In the genomic region with DNA sequence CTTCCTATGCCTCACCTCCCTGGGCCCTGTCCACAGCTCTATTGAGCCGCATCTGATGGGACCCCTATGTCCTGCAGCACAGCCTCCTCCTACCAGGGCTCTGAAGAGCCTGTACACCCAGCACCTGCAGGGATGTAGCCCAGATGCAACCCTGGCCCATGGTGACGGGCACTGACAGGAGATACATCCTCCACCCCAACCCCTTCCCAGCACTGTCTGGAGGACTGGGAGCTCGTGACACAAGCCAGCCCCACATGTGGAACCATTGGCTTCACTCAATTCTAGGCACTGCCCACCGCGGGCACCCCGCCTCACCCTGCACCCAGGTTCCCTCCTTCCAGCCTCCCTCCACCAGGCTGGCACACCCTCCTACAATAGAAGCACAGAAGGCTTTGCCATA, we compare ENCODE assay signal across 30 cellular contexts.
"Had no signal": no experiment of that assay in that cellular context is flagged by ENCODE, and none has a peak within 500 bp of the region (broad histone marks: within the 10 kb centered on the region; RNA-seq: fewer than 3 reads in every experiment).

No MANE protein-coding gene starts in this region.

- H3K4me3 ChIP-seq: ovary, psoas muscle, right lobe of liver, sigmoid colon, suprapubic skin, testis, tibial artery, transverse colon, upper lobe of left lung, vagina had no signal

- ATAC-seq: naive thymus-derived CD8-positive, alpha-beta T cell; natural killer cell treated with Interleukin-12 subunit alpha and Interleukin-12 subunit beta and Interleukin-15 and Interleukin-18, amount 100 ng/mL, for 72 hours; psoas muscle; right cardiac atrium; stimulated activated effector memory CD8-positive, alpha-beta T cell treated with anti-CD3 and anti-CD28 coated beads, Interleukin-12 subunit alpha, Interleukin-12 subunit beta, amount 100 ng/mL, for 72 hours; stimulated activated naive B cell treated with anti-CD40 and anti-IgM and Interleukin-4, amounts not matched to agents 10 μg/mL and 1 μg/mL and 100 μg/mL, for 72 hours; stimulated activated naive CD8-positive, alpha-beta T cell treated with anti-CD3 and anti-CD28 coated beads, Interleukin-15, amount 100 ng/mL, for 72 hours; stimulated activated naive CD8-positive, alpha-beta T cell treated with anti-CD3 and anti-CD28 coated beads, Interleukin-15, Interleukin-2, amounts not matched to agents 100 U/mL and 50 U/mL, for 24 hours had no signal

- H3K27ac Mint-ChIP-seq: natural killer cell treated with Interleukin-12 subunit alpha and Interleukin-12 subunit beta and Interleukin-15 and Interleukin-18, amount 100 ng/mL, for 72 hours; nephron progenitor cell; progenitor cell of endocrine pancreas; stimulated activated effector memory CD8-positive, alpha-beta T cell treated with anti-CD3 and anti-CD28 coated beads, Interleukin-12 subunit alpha, Interleukin-12 subunit beta, amount 100 ng/mL, for 72 hours; stimulated activated naive B cell treated with anti-CD40 and anti-IgM and Interleukin-4, amounts not matched to agents 10 μg/mL and 1 μg/mL and 100 μg/mL, for 72 hours; stimulated activated naive CD8-positive, alpha-beta T cell treated with anti-CD3 and anti-CD28 coated beads, Interleukin-15, amount 100 ng/mL, for 72 hours had no signal

- H3K9me3 ChIP-seq: ovary, psoas muscle, right lobe of liver, sigmoid colon, testis, transverse colon, upper lobe of left lung, vagina had no signal

- H2AFZ ChIP-seq: parathyroid adenoma had no signal

- H3K27ac ChIP-seq: ovary, parathyroid adenoma, psoas muscle, sigmoid colon, suprapubic skin, testis, tibial artery, transverse colon, upper lobe of left lung, vagina had no signal

- DNase-seq: naive thymus-derived CD8-positive, alpha-beta T cell; nephron progenitor cell; occipital lobe; ovary; posterior cingulate gyrus; psoas muscle; right cardiac atrium; right lobe of liver; sigmoid colon; small intestine; stimulated activated CD4-positive, alpha-beta T cell treated with anti-CD3 and anti-CD28 coated beads, Interleukin-15, amount 100 ng/mL, for 24 hours; stimulated activated CD4-positive, alpha-beta T cell treated with anti-CD3 and anti-CD28 coated beads, Interleukin-2, amount 100 ng/mL, for 24 hours; stimulated activated CD4-positive, alpha-beta T cell treated with anti-CD3 and anti-CD28 coated beads, Interleukin-2, amount 100 ng/mL, for 48 hours; stimulated activated CD4-positive, alpha-beta T cell treated with anti-CD3 and anti-CD28 coated beads, Interleukin-4, amount 100 ng/mL, for 24 hours; stimulated activated naive B cell treated with anti-CD40 and anti-IgM and Interleukin-4, amounts not matched to agents 10 μg/mL and 1 μg/mL and 100 μg/mL, for 72 hours; stimulated activated naive CD8-positive, alpha-beta T cell treated with anti-CD3 and anti-CD28 coated beads, Interleukin-15, amount 100 ng/mL, for 72 hours; stimulated activated naive CD8-positive, alpha-beta T cell treated with anti-CD3 and anti-CD28 coated beads, Interleukin-15, Interleukin-2, amounts not matched to agents 100 U/mL and 50 U/mL, for 24 hours; substantia nigra; testis; tibial artery; transverse colon had no signal

- H3K36me3 ChIP-seq: ovary, right lobe of liver, sigmoid colon, suprapubic skin, tibial artery, transverse colon, upper lobe of left lung, vagina had no signal

- H3K36me3 Mint-ChIP-seq: naive thymus-derived CD8-positive, alpha-beta T cell; natural killer cell treated with Interleukin-12 subunit alpha and Interleukin-12 subunit beta and Interleukin-15 and Interleukin-18, amount 100 ng/mL, for 72 hours; stimulated activated effector memory CD8-positive, alpha-beta T cell treated with anti-CD3 and anti-CD28 coated beads, Interleukin-12 subunit alpha, Interleukin-12 subunit beta, amount 100 ng/mL, for 72 hours had no signal

- H3K4me1 ChIP-seq: testis had no signal

- H3K27me3 ChIP-seq: ovary, right lobe of liver, sigmoid colon, testis, tibial artery, upper lobe of left lung, vagina had no signal

- FAIRE-seq: small intestine, urothelium cell line had no signal

- H3K9ac ChIP-seq: parathyroid adenoma had no signal

- H3K9me3 Mint-ChIP-seq: natural killer cell treated with Interleukin-12 subunit alpha and Interleukin-12 subunit beta and Interleukin-15 and Interleukin-18, amount 100 ng/mL, for 72 hours; neural crest cell; stimulated activated naive CD8-positive, alpha-beta T cell treated with anti-CD3 and anti-CD28 coated beads, Interleukin-15, amount 100 ng/mL, for 72 hours had no signal

- H3K4me3 Mint-ChIP-seq: naive thymus-derived CD8-positive, alpha-beta T cell; natural killer cell treated with Interleukin-12 subunit alpha and Interleukin-12 subunit beta and Interleukin-15 and Interleukin-18, amount 100 ng/mL, for 72 hours; nephron progenitor cell; neural crest cell; stimulated activated effector memory CD8-positive, alpha-beta T cell treated with anti-CD3 and anti-CD28 coated beads, Interleukin-12 subunit alpha, Interleukin-12 subunit beta, amount 100 ng/mL, for 72 hours; stimulated activated naive B cell treated with anti-CD40 and anti-IgM and Interleukin-4, amounts not matched to agents 10 μg/mL and 1 μg/mL and 100 μg/mL, for 72 hours; stimulated activated naive CD8-positive, alpha-beta T cell treated with anti-CD3 and anti-CD28 coated beads, Interleukin-15, amount 100 ng/mL, for 72 hours had no signal
